1 cellular context compared by ENCODE assay signal in the genomic region with DNA sequence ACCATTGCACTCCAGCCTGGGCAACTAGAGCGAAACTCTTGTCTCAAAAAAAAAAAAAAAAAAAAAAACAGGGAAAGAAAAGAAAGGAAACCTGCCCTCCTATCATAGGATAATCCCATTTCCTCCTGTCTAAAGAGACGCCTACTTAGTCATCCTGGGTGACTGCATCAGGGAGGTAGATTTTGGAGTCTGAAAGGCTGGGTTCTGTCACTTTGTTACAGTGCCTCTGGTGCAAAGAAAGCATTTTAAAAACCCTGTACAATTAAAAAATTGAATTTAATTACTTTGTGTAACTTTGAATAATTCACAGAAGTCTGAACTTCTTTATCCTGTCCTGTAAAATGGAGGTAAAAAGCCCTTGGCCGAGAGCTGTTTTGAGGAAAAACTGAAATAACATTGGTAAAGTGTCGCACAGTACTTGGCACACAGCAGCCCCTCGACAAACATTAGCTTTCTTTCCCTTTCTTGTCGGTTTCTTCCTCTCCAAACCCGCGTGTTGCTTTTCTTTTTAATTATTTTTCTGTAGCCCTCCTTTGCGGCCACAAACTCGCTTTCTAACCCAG.
TF ChIP-seq lines count a peak whose summit lies in the region.

No MANE protein-coding gene starts in this region.

TF ChIP-seq in endothelial cell of umbilical vein, 7 proteins besides CTCF, POLR2A, EP300 and RAD21:
- no peak for TF ChIP-seq JUN (IDR thresholded peaks at IDR 0.05; ENCODE audit: borderline replicate concordance, insufficient read depth, insufficient read length, low read depth)
- peak; percentile 27 for TF ChIP-seq FOS (IDR thresholded peaks at IDR 0.05; ENCODE audit: borderline replicate concordance, insufficient read depth, low read length)
